8 cellular contexts compared by ENCODE assay signal in the genomic region with DNA sequence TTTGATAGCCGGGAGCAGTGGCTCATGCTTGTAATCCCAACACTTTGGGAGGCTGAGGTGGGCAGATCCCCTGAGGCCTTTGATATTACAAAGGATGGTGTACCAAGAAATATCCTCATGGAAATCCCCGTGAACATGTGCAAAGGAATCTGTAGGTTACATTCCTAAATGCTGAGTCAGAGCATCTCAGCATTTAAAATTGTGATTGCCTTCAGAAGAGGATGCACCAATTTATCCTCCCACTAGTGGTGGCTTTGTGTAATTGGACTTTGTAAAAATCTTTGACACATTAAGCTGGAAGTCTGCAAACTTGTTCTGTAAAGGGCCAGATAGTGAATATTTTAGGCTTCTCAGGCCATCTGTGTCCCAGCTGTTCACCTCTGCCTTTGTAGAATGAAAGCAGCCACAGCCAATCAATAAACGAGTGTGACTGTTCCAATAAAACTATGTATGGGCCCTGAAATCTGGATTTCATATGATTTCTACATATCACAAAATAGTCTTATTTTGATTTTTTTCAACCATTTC. TPM values are rescaled to one million over a fixed set of nuclear protein-coding genes. Genes with fewer than 3 reads are reported as not detected.
A peak's percentile ranks its signal among the peaks of the same experiment; 100 is the strongest.
DNase-seq lines count a peak whose midpoint lies in the region; ATAC-seq and TF ChIP-seq lines count a peak whose summit lies in the region.

No MANE protein-coding gene starts in this region.

- TF ChIP-seq CTCF in DOHH2 (IDR thresholded peaks at IDR 0.05; ENCODE audit: low read depth, low read length, poor library complexity, severe bottlenecking): peak; percentile 62
- TF ChIP-seq CTCF in GM20000 (IDR thresholded peaks at IDR 0.05; ENCODE audit: extremely low read depth, missing control alignments): peak; percentile 11
- peak; percentile 54 for TF ChIP-seq CTCF in MM.1S (IDR thresholded peaks at IDR 0.05; ENCODE audit: low read length)
- peak; percentile 47 to 61 (median 54) for TF ChIP-seq CTCF in adrenal gland (IDR thresholded peaks at IDR 0.05)

- peaks cover 49% of the 10 kb centered on the region for H3K36me3 ChIP-seq in DOHH2 (ENCODE audit: control insufficient read depth, low read length)
- no peaks in the 10 kb centered on the region for H3K36me3 ChIP-seq in MM.1S (replicated peaks; ENCODE audit: insufficient read depth, low read length)
- peaks cover 0 to 30% of the 10 kb centered on the region in 2 donors for H3K36me3 ChIP-seq in adrenal gland (replicated peaks in 1 of 2)
- H3K36me3 ChIP-seq in subcutaneous abdominal adipose tissue (ENCODE audit: control insufficient read depth in 5 of 5, insufficient read depth in 5 of 5, low read length in 5 of 5): peaks cover 8 to 31% (median 20%) of the 10 kb centered on the region in 5 donors

- WGBS in adrenal gland, 4 donors: 45 to 56% (median 50%) methylated on average over 3 of the region's 3 CpGs

- H3K4me1 ChIP-seq in DOHH2 (ENCODE audit: control insufficient read depth, low read length) (no peaks in the 10 kb centered on the region), MM.1S (ENCODE audit: low read length) (no peaks in the 10 kb centered on the region), adrenal gland (replicated peaks in 1 of 2) (peaks cover 16 to 17% of the 10 kb centered on the region in 2 donors), subcutaneous abdominal adipose tissue (ENCODE audit: control insufficient read depth in 5 of 5, insufficient read depth in 5 of 5, low read length in 5 of 5) (peaks cover 0 to 30% (median 18%) of the 10 kb centered on the region in 5 donors)

- H2AFZ ChIP-seq in MM.1S (ENCODE audit: low read length): no peak overlapping the region

- TF ChIP-seq POLR2A in adrenal gland (IDR thresholded peaks at IDR 0.05): no peak

- H3K9me2 ChIP-seq in DOHH2 (replicated peaks; ENCODE audit: control insufficient read depth, low read length) (no peaks in the 10 kb centered on the region), MM.1S (replicated peaks; ENCODE audit: insufficient read depth, low read length) (no peaks in the 10 kb centered on the region)

- H3F3A ChIP-seq in DOHH2 (ENCODE audit: control insufficient read depth, insufficient read depth): no peaks in the 10 kb centered on the region
- H3F3A ChIP-seq in MM.1S (ENCODE audit: insufficient read depth, low read length): no peaks in the 10 kb centered on the region

- H3K27ac ChIP-seq in DOHH2 (ENCODE audit: low read depth, low read length) (no peak overlapping the region), MM.1S (ENCODE audit: low read length) (no peak overlapping the region), adrenal gland (peak overlapping the region; percentile 26 to 86 (median 83)), subcutaneous abdominal adipose tissue (ENCODE audit: low read depth, low read length) (peak overlapping the region; percentile 93)

- peak; percentile 18 for DNase-seq in GM20000 (ENCODE audit: low spot score)
- DNase-seq in MM.1S: peak; percentile 36
- no peak for DNase-seq in adrenal gland
- DNase-seq in iPS DF 4.7 (ENCODE audit: extremely low read depth, low spot score): peak; percentile 38
- DNase-seq in activated CD8-positive, alpha-beta memory T cell treated with anti-CD3 and anti-CD28 coated beads for 24 hours: no peak

- H3K9ac ChIP-seq in MM.1S (ENCODE audit: low read length) (no peak overlapping the region), subcutaneous abdominal adipose tissue (ENCODE audit: low read length in 5 of 5) (peak overlapping the region in 2 of 5 donors; percentile 7 to 19)

- intact Hi-C loops in adrenal gland (cut with DNase I): no loop called here

- no peaks in the 10 kb centered on the region for H3K9me3 ChIP-seq in DOHH2 (ENCODE audit: control insufficient read depth, insufficient read depth, low read length)
- no peaks in the 10 kb centered on the region for H3K9me3 ChIP-seq in MM.1S (replicated peaks; ENCODE audit: insufficient read depth, low read length)
- H3K9me3 ChIP-seq in adrenal gland (replicated peaks in 1 of 3): no peaks in the 10 kb centered on the region
- no peaks in the 10 kb centered on the region for H3K9me3 ChIP-seq in subcutaneous abdominal adipose tissue (ENCODE audit: control insufficient read depth in 5 of 5, low read length in 5 of 5)

- H3K4me3 ChIP-seq in DOHH2 (ENCODE audit: low read length): no peak overlapping the region
- no peak overlapping the region for H3K4me3 ChIP-seq in MM.1S (ENCODE audit: low read length)
- H3K4me3 ChIP-seq in adrenal gland: no peak overlapping the region
- H3K4me3 ChIP-seq in subcutaneous abdominal adipose tissue (ENCODE audit: low read depth in 1 of 5, low read length in 5 of 5): no peak overlapping the region

- H3K27me3 ChIP-seq in DOHH2 (ENCODE audit: control insufficient read depth, low read length) (no peaks in the 10 kb centered on the region), MM.1S (replicated peaks; ENCODE audit: insufficient read depth, low read length) (no peaks in the 10 kb centered on the region), adrenal gland (no peaks in the 10 kb centered on the region), subcutaneous abdominal adipose tissue (ENCODE audit: control insufficient read depth in 5 of 5, insufficient read depth in 4 of 5, low read length in 5 of 5) (no peaks in the 10 kb centered on the region)

- no peaks in the 10 kb centered on the region for H4K20me1 ChIP-seq in DOHH2 (ENCODE audit: control insufficient read depth, insufficient read depth, low read depth, low read length)
- no peaks in the 10 kb centered on the region for H4K20me1 ChIP-seq in MM.1S (ENCODE audit: insufficient read depth, low read length)

- peaks cover 13% of the 10 kb centered on the region for H3K79me2 ChIP-seq in DOHH2 (ENCODE audit: control insufficient read depth, low read length)
- H3K79me2 ChIP-seq in MM.1S (ENCODE audit: low read length): peaks cover 3% of the 10 kb centered on the region; the same call in 1 of the 2 replicates

- no peak for ATAC-seq in GM19023 (IDR thresholded peaks at IDR 0.05; ENCODE audit: unreplicated experiment)

- H3K4me2 ChIP-seq in DOHH2 (ENCODE audit: low read length) (no peak overlapping the region), MM.1S (ENCODE audit: low read depth, low read length) (no peak overlapping the region)

RNA-seq across cellular contexts. Expression of a gene that starts 11.8 kb away (rescaled TPM):
- total RNA-seq in adrenal gland: 100 to 1,000 TPM; 110 to 188 (median 123) TPM
- polyA plus RNA-seq in adrenal gland: 100 to 1,000 TPM in 1 of 3 donors, 10 to 100 TPM in 2; 74.3 to 210 (median 93.7) TPM

RNA-seq across cellular contexts. Expression of a gene that starts 36.5 kb away (rescaled TPM):
- 100 to 1,000 TPM; 126 to 312 (median 160) TPM for total RNA-seq in adrenal gland
- 100 to 1,000 TPM; 105 to 196 (median 157) TPM for polyA plus RNA-seq in adrenal gland

Comparison
In these comparisons a context has a peak if more than half of its experiments do, and no peak if none do; other contexts are left out.
1. H3K27ac ChIP-seq: peak in adrenal gland (5 of 5) and subcutaneous abdominal adipose tissue (single experiment); none in DOHH2 (single experiment) and MM.1S (single experiment).
2. CTCF ChIP-seq: peak in every context shown above with its lines; median percentile 62 in DOHH2; 54 in adrenal gland; 54 in MM.1S; 11 in GM20000.
3. DNase-seq: peak in GM20000 (single experiment), MM.1S (single experiment) and iPS DF 4.7 (single experiment); none in adrenal gland (0 of 7) and activated CD8-positive, alpha-beta memory T cell treated with anti-CD3 and anti-CD28 coated beads for 24 hours (single experiment).